10 cellular contexts compared by ENCODE assay signal in the genomic region with DNA sequence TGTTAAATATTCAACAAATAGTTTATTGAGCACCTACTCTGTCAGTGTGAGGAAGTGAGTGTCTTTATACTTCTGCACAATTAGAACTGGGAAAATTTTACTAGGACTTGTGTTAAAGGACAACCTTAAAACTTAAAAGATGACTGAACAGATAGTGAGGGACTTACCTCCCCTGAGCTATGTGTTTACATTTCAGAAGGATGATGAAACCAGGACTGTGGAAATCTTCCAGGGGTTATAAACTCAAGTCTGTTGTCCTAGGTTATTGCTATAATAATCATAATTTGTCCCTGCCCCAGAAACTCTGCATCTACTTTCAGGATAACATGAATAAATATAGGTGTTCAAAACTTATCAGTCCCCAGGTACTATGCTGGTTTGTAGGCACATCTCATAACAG.
DNase-seq lines count a peak whose midpoint lies in the region; ATAC-seq and TF ChIP-seq lines count a peak whose summit lies in the region.
"Had no signal": no experiment of that assay in that cellular context is flagged by ENCODE, and none has a peak within 500 bp of the region (broad histone marks: within the 10 kb centered on the region; RNA-seq: fewer than 3 reads in every experiment).

No MANE protein-coding gene starts in this region.

- no peak overlapping the region for H3K4me2 ChIP-seq in PC-3 (ENCODE audit: low read length)

- H3K4me3 ChIP-seq in PC-3 (ENCODE audit: low read length): no peak overlapping the region
- no peak overlapping the region for H3K4me3 ChIP-seq in esophagus muscularis mucosa
- no peak overlapping the region for H3K4me3 ChIP-seq in neutrophil (ENCODE audit: low read depth in 1 of 2, low read length in 1 of 2)
- H3K4me3 ChIP-seq: cardiac muscle cell had no signal

- H3K4me1 ChIP-seq in PC-3 (ENCODE audit: insufficient read depth, low read length) (peaks cover 8% of the 10 kb centered on the region; the same call in 1 of the 2 replicates), esophagus muscularis mucosa (peaks cover 35 to 84% (median 68%) of the 10 kb centered on the region in 4 donors), neutrophil (ENCODE audit: control insufficient read depth in 1 of 2, insufficient read depth in 1 of 2, low read depth in 1 of 2, low read length in 1 of 2) (peaks cover 0 to 5% of the 10 kb centered on the region in 2 experiments)

- peaks cover 5% of the 10 kb centered on the region; the same call in 1 of the 2 replicates for H3K36me3 ChIP-seq in PC-3 (ENCODE audit: low read depth, low read length)
- peaks cover 0 to 3% (median 1%) of the 10 kb centered on the region in 4 donors for H3K36me3 ChIP-seq in esophagus muscularis mucosa
- H3K36me3 ChIP-seq in neutrophil: peaks cover 13% of the 10 kb centered on the region
- H3K36me3 ChIP-seq: cardiac muscle cell had no signal

- TF ChIP-seq POLR2A in esophagus muscularis mucosa (IDR thresholded peaks at IDR 0.05; ENCODE audit: low read depth): no peak

- no peaks in the 10 kb centered on the region for H4K20me1 ChIP-seq in PC-3 (ENCODE audit: low read length)

- DNase-seq in ELR (ENCODE audit: low read depth) (peak; percentile 77), PC-3 (peak; percentile 36), esophagus muscularis mucosa (ENCODE audit: extremely low spot score) (no peak), SK-N-DZ (ENCODE audit: low spot score) (no peak), DMS153 treated with DMSO at 0.1 percent for 48 hours (lab: John Stamatoyannopoulos, UW; ENCODE audit: unreplicated experiment) (no peak)
- DNase-seq in stimulated activated CD4-positive, alpha-beta T cell treated with anti-CD3 and anti-CD28 coated beads, Interleukin-2, amount 100 ng/mL, for 48 hours: no peak
- DNase-seq: COR-L47 had no signal

- H3K27me3 ChIP-seq in PC-3 (ENCODE audit: low read length) (no peaks in the 10 kb centered on the region), esophagus muscularis mucosa (no peaks in the 10 kb centered on the region), neutrophil (no peaks in the 10 kb centered on the region)
- H3K27me3 ChIP-seq: cardiac muscle cell had no signal

- no peak overlapping the region for H3K27ac ChIP-seq in PC-3 (ENCODE audit: low read length)
- peak overlapping the region; percentile 24 to 49 (median 30) for H3K27ac ChIP-seq in esophagus muscularis mucosa (replicated peaks in 1 of 4)
- H3K27ac ChIP-seq in neutrophil: peak overlapping the region; percentile 28
- H3K27ac ChIP-seq: cardiac muscle cell had no signal

- no peak overlapping the region for H3K9ac ChIP-seq in PC-3 (ENCODE audit: low read length)

- CTCF ChIA-PET in PC-3 (lab: Charles Lee): no interaction called here

- H3K9me3 ChIP-seq in PC-3 (ENCODE audit: low read length) (no peaks in the 10 kb centered on the region), esophagus muscularis mucosa (no peaks in the 10 kb centered on the region), neutrophil (no peaks in the 10 kb centered on the region)

- ATAC-seq in PC-3 (peak; percentile 44), GM21737 (IDR thresholded peaks at IDR 0.05; ENCODE audit: unreplicated experiment) (no peak)

- no peak overlapping the region for H2AFZ ChIP-seq in PC-3 (ENCODE audit: low read length)

- H3K9me2 ChIP-seq in PC-3 (replicated peaks; ENCODE audit: low read length): no peaks in the 10 kb centered on the region

- no peaks in the 10 kb centered on the region for H3F3A ChIP-seq in PC-3 (ENCODE audit: low read length, unreplicated experiment)

- TF ChIP-seq CTCF in PC-3 (conservative IDR thresholded peaks at IDR 0.05; ENCODE audit: low read depth, low read length) (no peak), esophagus muscularis mucosa (IDR thresholded peaks at IDR 0.05) (no peak), neutrophil (IDR thresholded peaks at IDR 0.05) (no peak)

- no peak for TF ChIP-seq EP300 in esophagus muscularis mucosa (IDR thresholded peaks at IDR 0.05)

- POLR2A ChIA-PET in PC-3 (lab: Charles Lee; ENCODE audit: unreplicated experiment): interaction anchor here (0.5 kb wide), 1 partner anchor 157 kb away, joined by 3 read pairs; no protein-coding TSS in a partner anchor

- peaks cover 9% of the 10 kb centered on the region; the same call in 1 of the 2 replicates for H3K79me2 ChIP-seq in PC-3 (ENCODE audit: low read length)

- intact Hi-C loops in PC-3 (cut with micrococcal nuclease): loop anchor here (5.0 kb wide), 1 partner anchor 131 kb away; no protein-coding TSS in a partner anchor
- intact Hi-C loops in esophagus muscularis mucosa (cut with DNase I): loop anchor here (5.0 kb wide), 1 partner anchor 41 kb away; no protein-coding TSS in a partner anchor

- no TSS peak for BruUV-seq in PC-3 (replicated peaks; lab: Mats Ljungman, UMichigan)

Comparison
In these comparisons a context has a peak if more than half of its experiments do, and no peak if none do; other contexts are left out.
1. DNase-seq: peak in ELR (single experiment) and PC-3 (single experiment); none in esophagus muscularis mucosa (single experiment), SK-N-DZ (single experiment), DMS153 treated with DMSO at 0.1 percent for 48 hours (single experiment) and stimulated activated CD4-positive, alpha-beta T cell treated with anti-CD3 and anti-CD28 coated beads, Interleukin-2, amount 100 ng/mL, for 48 hours (0 of 2).